Comparison of ENCODE assay signal across 26 cellular contexts in the genomic region with DNA sequence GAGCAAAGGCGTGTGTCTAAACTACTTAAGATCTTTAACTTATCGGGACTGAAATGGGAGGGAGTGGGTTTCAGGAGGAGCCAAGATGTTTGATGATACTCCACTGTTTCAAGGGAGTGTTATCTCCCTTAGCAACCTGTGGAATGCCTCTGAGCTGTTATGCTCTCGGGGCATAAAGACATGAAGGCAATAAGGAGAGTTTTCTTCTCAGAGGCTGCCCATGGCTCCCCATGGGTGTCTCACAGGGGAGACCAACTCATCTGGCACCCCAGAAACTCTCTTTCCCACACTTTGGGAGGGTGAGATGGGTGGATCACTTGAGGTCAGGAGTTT.
"Had no signal": no experiment of that assay in that cellular context is flagged by ENCODE, and none has a peak within 500 bp of the region (broad histone marks: within the 10 kb centered on the region; RNA-seq: fewer than 3 reads in every experiment).

No MANE protein-coding gene starts in this region.

- H3K4me3 Mint-ChIP-seq: activated B cell treated with CpG ODN at 0.5 μM for 24 hours; activated CD4-positive, alpha-beta T cell treated with anti-CD3 and anti-CD28 coated beads, Interleukin-2, amount 10 ng/mL, durations not matched to agents 24 days and 14 days; activated naive CD4-positive, alpha-beta T cell treated with anti-CD3 and anti-CD28 coated beads for 36 hours; activated naive CD8-positive, alpha-beta T cell treated with anti-CD3 and anti-CD28 coated beads for 36 hours; activated T-helper 17 cell treated with anti-CD3 and anti-CD28 coated beads, Interleukin-2, amount 50 U/mL, for 72 hours; T-helper 17 cell had no signal

- H3K27me3 Mint-ChIP-seq: activated B cell treated with CpG ODN at 0.5 μM for 24 hours; activated CD4-positive, alpha-beta T cell treated with anti-CD3 and anti-CD28 coated beads, Interleukin-2, amount 10 ng/mL, durations not matched to agents 24 days and 14 days; activated naive CD8-positive, alpha-beta T cell treated with anti-CD3 and anti-CD28 coated beads for 36 hours; activated T-helper 17 cell treated with anti-CD3 and anti-CD28 coated beads, Interleukin-2, amount 50 U/mL, for 72 hours; T-helper 17 cell had no signal

- DNase-seq: activated B cell treated with CpG ODN at 0.5 μM for 24 hours; activated CD4-positive, alpha-beta T cell treated with anti-CD3 and anti-CD28 coated beads for 1 hour; activated CD4-positive, alpha-beta T cell treated with anti-CD3 and anti-CD28 coated beads, Interleukin-2, amount 10 ng/mL, durations not matched to agents 24 days and 14 days; activated CD4-positive, alpha-beta T cell treated with anti-CD3 and anti-CD28 coated beads, Interleukin-2, amount 50 U/mL, for 48 hours; activated gamma-delta T cell; activated naive CD4-positive, alpha-beta T cell treated with anti-CD3 and anti-CD28 coated beads for 36 hours; activated naive CD8-positive, alpha-beta T cell treated with anti-CD3 and anti-CD28 coated beads for 36 hours; activated T-cell treated with anti-CD3 and anti-CD28 coated beads for 4 hours; activated T-cell treated with anti-CD3 and anti-CD28 coated beads, Interleukin-2, amount 50 U/mL, for 48 hours; caudate nucleus; KG1; NCI-H1048; NCI-H1417; NCI-H1694; NCI-H2029; NCI-H2107; NCI-H2171 treated with DMSO at 0.1 percent for 48 hours; NCI-H345; NCI-H510A; NCI-H526 treated with DMSO at 0.1 percent for 48 hours; NCI-H82; SIG-M5; T-helper 17 cell; T1000 had no signal

- H3K36me3 ChIP-seq: breast epithelium had no signal

- ATAC-seq: activated T-helper 17 cell treated with anti-CD3 and anti-CD28 coated beads, Interleukin-2, amount 50 U/mL, for 72 hours; T-helper 17 cell had no signal

- H3K27ac ChIP-seq: breast epithelium had no signal

- H3K4me1 Mint-ChIP-seq: activated CD4-positive, alpha-beta T cell treated with anti-CD3 and anti-CD28 coated beads, Interleukin-2, amount 10 ng/mL, durations not matched to agents 24 days and 14 days; activated naive CD8-positive, alpha-beta T cell treated with anti-CD3 and anti-CD28 coated beads for 36 hours; activated T-helper 17 cell treated with anti-CD3 and anti-CD28 coated beads, Interleukin-2, amount 50 U/mL, for 72 hours; T-helper 17 cell had no signal

- H3K27me3 ChIP-seq: breast epithelium had no signal

- H3K27ac Mint-ChIP-seq: activated B cell treated with CpG ODN at 0.5 μM for 24 hours; activated CD4-positive, alpha-beta T cell treated with anti-CD3 and anti-CD28 coated beads, Interleukin-2, amount 10 ng/mL, durations not matched to agents 24 days and 14 days; activated naive CD4-positive, alpha-beta T cell treated with anti-CD3 and anti-CD28 coated beads for 36 hours; activated naive CD8-positive, alpha-beta T cell treated with anti-CD3 and anti-CD28 coated beads for 36 hours; activated T-helper 17 cell treated with anti-CD3 and anti-CD28 coated beads, Interleukin-2, amount 50 U/mL, for 72 hours; T-helper 17 cell had no signal

- H3K4me3 ChIP-seq: breast epithelium had no signal

- H3K4me1 ChIP-seq: breast epithelium had no signal
